ENCODE assay signal across 1 cellular context in genomic region chr1:94702440-94702810, GRCh38.
TF ChIP-seq lines count a peak whose summit lies in the region.

No MANE protein-coding gene starts in this region.

TF ChIP-seq in HepG2, 621 proteins besides CTCF, POLR2A, EP300 and RAD21 (continued from another document):
- no peak for TF ChIP-seq PREB (CRISPR knock-in tag; IDR thresholded peaks at IDR 0.05)
- peak; percentile 39 for TF ChIP-seq SALL1 (CRISPR knock-in tag; IDR thresholded peaks at IDR 0.05)
- no peak for TF ChIP-seq ZBTB8A (CRISPR knock-in tag; IDR thresholded peaks at IDR 0.05; ENCODE audit: borderline replicate concordance, low read depth)
- TF ChIP-seq GMEB2 (CRISPR knock-in tag; IDR thresholded peaks at IDR 0.05; ENCODE audit: low read depth): no peak
- peak; percentile 29; the same call in 1 of the 2 replicates for TF ChIP-seq RARA (CRISPR knock-in tag; IDR thresholded peaks at IDR 0.05)
- peak; percentile 35; the same call in 1 of the 2 replicates for TF ChIP-seq ZFX (CRISPR knock-in tag; IDR thresholded peaks at IDR 0.05; ENCODE audit: low read depth)
